ENCODE assay signal across 8 cellular contexts in genomic region chr7:112450807-112451661, GRCh38. TPM values are rescaled to one million over a fixed set of nuclear protein-coding genes. Genes with fewer than 3 reads are reported as not detected.
A peak's percentile ranks its signal among the peaks of the same experiment; 100 is the strongest.
DNase-seq lines count a peak whose midpoint lies in the region; ATAC-seq and TF ChIP-seq lines count a peak whose summit lies in the region.

No MANE protein-coding gene starts in this region.

- H3K79me1 ChIP-seq in mesendoderm (ENCODE audit: low read length): no peaks in the 10 kb centered on the region

- H3K79me2 ChIP-seq in mesendoderm (ENCODE audit: control insufficient read depth, insufficient read depth, low read length): peaks cover 35% of the 10 kb centered on the region

- H4K5ac ChIP-seq in mesendoderm (ENCODE audit: low read length): no peak overlapping the region

- ATAC-seq in GM21515 (IDR thresholded peaks at IDR 0.05; ENCODE audit: unreplicated experiment): peak; percentile 83

- TF ChIP-seq CTCF in endodermal cell (conservative IDR thresholded peaks at IDR 0.05): no peak

- peak overlapping the region; percentile 81 for H3K4ac ChIP-seq in mesendoderm (ENCODE audit: low read depth, low read length)

- H3K9me3 ChIP-seq in HUES6 (ENCODE audit: control insufficient read depth, insufficient read depth, low read depth, low read length) (no peaks in the 10 kb centered on the region), NT2/D1 (ENCODE audit: insufficient read depth, low read length) (no peaks in the 10 kb centered on the region), endodermal cell (ENCODE audit: control insufficient read depth, low read length) (no peaks in the 10 kb centered on the region)

- WGBS in endodermal cell (ENCODE audit: insufficient coverage in 1 of 2, insufficient read length in 1 of 2), 2 experiments: 0% methylated on average over 21 to 56 of the region's 56 CpGs
- WGBS in mesendoderm (ENCODE audit: extremely low coverage, insufficient coverage, low lambda C conversion rate): no CpG with 5 or more reads among the region's 56 CpGs

- in situ Hi-C loops in Caki2 (cut with HindIII; ENCODE audit: low pct_unique_long_range_greater_than_20kb, low sequenced_read_pairs): no loop called here

- H2AK5ac ChIP-seq in mesendoderm (ENCODE audit: low read length): no peak overlapping the region

- no peaks in the 10 kb centered on the region for H3K9me3 Mint-ChIP-seq in endodermal cell

- no peaks in the 10 kb centered on the region for H3K27me3 Mint-ChIP-seq in endodermal cell (ENCODE audit: insufficient read depth)

- H3K4me1 ChIP-seq in HUES6 (ENCODE audit: control insufficient read depth, insufficient read depth, low read length) (peaks cover 11% of the 10 kb centered on the region), NT2/D1 (ENCODE audit: insufficient read depth, insufficient read length) (no peaks in the 10 kb centered on the region), endodermal cell (ENCODE audit: control insufficient read depth, insufficient read depth, low read length) (peaks cover 6% of the 10 kb centered on the region), mesendoderm (ENCODE audit: control insufficient read depth, low read depth, low read length) (peaks cover 3% of the 10 kb centered on the region)

- H3K18ac ChIP-seq in mesendoderm (ENCODE audit: low read length): peak overlapping the region; percentile 64

- peak overlapping the region; percentile 83 for H3K56ac ChIP-seq in mesendoderm (ENCODE audit: low read length)

- no peak overlapping the region for H2BK15ac ChIP-seq in mesendoderm (replicated peaks; ENCODE audit: low read depth)

- DNase-seq in Caki2 (ENCODE audit: low read depth): peak; percentile 94
- DNase-seq in NT2/D1 (ENCODE audit: low read depth, low spot score): peak; percentile 92
- DNase-seq in activated CD8-positive, alpha-beta memory T cell treated with anti-CD3 and anti-CD28 coated beads, Interleukin-2, amount 50 U/mL, for 4 hours: peak; percentile 84
- peak; percentile 96 for DNase-seq in endodermal cell
- peak; percentile 98 for DNase-seq in mesendoderm
- DNase-seq in stimulated activated CD8-positive, alpha-beta memory T cell treated with anti-CD3 and anti-CD28 coated beads, Interleukin-12 subunit alpha, Interleukin-12 subunit beta, amount 100 ng/mL, for 24 hours (ENCODE audit: extremely low read depth): peak; percentile 63

- H3K9ac ChIP-seq in HUES6 (ENCODE audit: low read length) (peak overlapping the region; percentile 92), NT2/D1 (ENCODE audit: insufficient read length, low read depth) (peak overlapping the region; percentile 96), endodermal cell (ENCODE audit: extremely low read depth, low read length, poor library complexity, severe bottlenecking) (peak overlapping the region; percentile 94), mesendoderm (ENCODE audit: low read length) (peak overlapping the region; percentile 94)

- H2BK5ac ChIP-seq in mesendoderm (ENCODE audit: low read length): peak overlapping the region; percentile 77

- no peaks in the 10 kb centered on the region for H3K27me3 ChIP-seq in HUES6 (ENCODE audit: control insufficient read depth, insufficient read depth, low read length)
- no peaks in the 10 kb centered on the region for H3K27me3 ChIP-seq in NT2/D1 (ENCODE audit: insufficient read depth, insufficient read length)
- H3K27me3 ChIP-seq in endodermal cell (ENCODE audit: control insufficient read depth, insufficient read depth, low read length, poor library complexity, severe bottlenecking): no peaks in the 10 kb centered on the region
- no peaks in the 10 kb centered on the region for H3K27me3 ChIP-seq in mesendoderm (ENCODE audit: insufficient read depth, low read length, poor library complexity)

- H2BK120ac ChIP-seq in mesendoderm (ENCODE audit: low read depth, low read length): no peak overlapping the region

- H3K4me3 Mint-ChIP-seq in endodermal cell: peak overlapping the region; percentile 99

- peaks cover 14% of the 10 kb centered on the region for H3K36me3 Mint-ChIP-seq in endodermal cell (ENCODE audit: low read depth)

- peak overlapping the region; percentile 95 for H3K4me3 ChIP-seq in HUES6 (ENCODE audit: low read depth, low read length)
- H3K4me3 ChIP-seq in NT2/D1 (ENCODE audit: insufficient read length, low read depth): peak overlapping the region; percentile 96
- peak overlapping the region; percentile 92 for H3K4me3 ChIP-seq in endodermal cell (ENCODE audit: low read length)
- H3K4me3 ChIP-seq in mesendoderm (ENCODE audit: low read length): peak overlapping the region; percentile 71

- peaks cover 22% of the 10 kb centered on the region for H3K4me1 Mint-ChIP-seq in endodermal cell

- peak overlapping the region; percentile 100 for H3K27ac Mint-ChIP-seq in endodermal cell

- peak overlapping the region; percentile 30 for H3K4me2 ChIP-seq in mesendoderm (ENCODE audit: low read length)

- H3K23ac ChIP-seq in mesendoderm (ENCODE audit: low read length): peak overlapping the region; percentile 95

- peaks cover 13% of the 10 kb centered on the region for H3K36me3 ChIP-seq in HUES6 (ENCODE audit: control insufficient read depth, insufficient read depth, low read length)
- H3K36me3 ChIP-seq in NT2/D1 (ENCODE audit: insufficient read depth, insufficient read length, low read length): peaks cover 17% of the 10 kb centered on the region
- peaks cover 8% of the 10 kb centered on the region for H3K36me3 ChIP-seq in endodermal cell (ENCODE audit: control insufficient read depth, insufficient read depth, low read length)
- no peaks in the 10 kb centered on the region for H3K36me3 ChIP-seq in mesendoderm (ENCODE audit: control insufficient read depth, insufficient read depth, low read length)

- H4K8ac ChIP-seq in mesendoderm (ENCODE audit: low read depth, low read length): no peak overlapping the region

- H3K27ac ChIP-seq in HUES6 (ENCODE audit: low read depth, low read length) (peak overlapping the region; percentile 90), endodermal cell (ENCODE audit: low read depth, low read length) (peak overlapping the region; percentile 93), mesendoderm (ENCODE audit: low read depth, low read length) (peak overlapping the region; percentile 81)

RNA-seq across cellular contexts. Expression of gene IFRD1, which starts 0.8 kb away (rescaled TPM):
- 21.3 and 37.5 TPM in 2 replicates for total RNA-seq in Caki2 (2014; rRNA removed; shearing (Covaris generic); ENCODE audit: low replicate concordance)
- 10 to 100 TPM; 54.3 to 57.6 TPM for total RNA-seq in endodermal cell
- 56.9 TPM for polyA plus RNA-seq in endodermal cell (2013, experiment 1 of 2)
- 47.7 TPM for polyA plus RNA-seq in endodermal cell (2013, experiment 2 of 2)
- polyA plus RNA-seq in mesendoderm (2013, experiment 1 of 2): 55.0 TPM
- polyA plus RNA-seq in mesendoderm (2013, experiment 2 of 2): 57.9 TPM

RNA-seq across cellular contexts. Expression of gene LSMEM1, which starts 29.8 kb away (rescaled TPM):
- 0.38 and 0.78 TPM in 2 replicates for total RNA-seq in Caki2 (2014; rRNA removed; shearing (Covaris generic); ENCODE audit: low replicate concordance)
- 1 to 10 TPM; 1.1 to 4.2 TPM for total RNA-seq in endodermal cell
- 1.9 TPM for polyA plus RNA-seq in endodermal cell (2013, experiment 1 of 2)
- 0.99 TPM for polyA plus RNA-seq in endodermal cell (2013, experiment 2 of 2)
- 0.55 TPM for polyA plus RNA-seq in mesendoderm (2013, experiment 1 of 2)
- 0.80 TPM for polyA plus RNA-seq in mesendoderm (2013, experiment 2 of 2)

Comparison
In these comparisons a context has a peak if more than half of its experiments do, and no peak if none do; other contexts are left out.
1. Peak in every context shown above with its lines: DNase-seq, ATAC-seq, H3K4me3 ChIP-seq and H3K27ac ChIP-seq.